In the genomic region with DNA sequence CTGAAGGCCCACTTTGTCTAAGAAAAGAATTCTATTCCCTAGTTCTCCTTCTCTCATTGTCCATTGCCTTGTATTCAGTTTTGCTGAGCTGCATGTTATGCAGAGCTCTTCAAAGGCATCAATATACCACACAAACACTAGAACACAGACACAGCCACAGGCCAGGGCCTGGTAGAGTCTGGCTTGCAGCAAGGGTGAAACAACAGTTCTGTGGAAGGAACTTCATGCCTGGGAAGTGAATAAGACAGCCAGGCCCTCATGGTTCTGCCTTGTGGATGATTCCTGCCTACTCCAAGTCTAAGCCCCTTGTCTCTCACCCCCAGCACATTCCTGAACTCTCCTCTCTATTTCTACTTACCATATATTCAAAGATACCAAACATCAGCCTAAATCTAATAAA, we compare ENCODE assay signal across 19 cellular contexts.
"Had no signal": no experiment of that assay in that cellular context is flagged by ENCODE, and none has a peak within 500 bp of the region (broad histone marks: within the 10 kb centered on the region; RNA-seq: fewer than 3 reads in every experiment).

No MANE protein-coding gene starts in this region.

- ATAC-seq: activated T-cell treated with anti-CD3 and anti-CD28 coated beads, Interleukin-2, amount 50 U/mL, for 72 hours; natural killer cell; stimulated activated naive CD8-positive, alpha-beta T cell treated with anti-CD3 and anti-CD28 coated beads, Interleukin-15, Interleukin-2, amounts not matched to agents 100 U/mL and 50 U/mL, for 24 hours; WTC11 had no signal

- H3K4me1 ChIP-seq: breast epithelium, prostate gland had no signal

- DNase-seq: activated CD4-positive, alpha-beta T cell treated with anti-CD3 and anti-CD28 coated beads, Interleukin-2, amount 50 U/mL, for 48 hours; activated effector memory CD4-positive, alpha-beta T cell treated with anti-CD3 and anti-CD28 coated beads, Interleukin-2, amount 50 U/mL, for 16 hours; activated naive CD4-positive, alpha-beta T cell treated with anti-CD3 and anti-CD28 coated beads, Interleukin-2, amount 10 ng/mL, durations not matched to agents 7 days and 5 days; activated T-cell treated with anti-CD3 and anti-CD28 coated beads, Interleukin-2, amount 50 U/mL, for 72 hours; aorta; cortex of kidney; foreskin melanocyte; hippocampal formation; left ventricle myocardium inferior; mammary epithelial cell; natural killer cell; ovary; stimulated activated CD4-positive, alpha-beta T cell treated with anti-CD3 and anti-CD28 coated beads, Interleukin-4, amount 100 ng/mL, for 4 hours; stimulated activated naive CD8-positive, alpha-beta T cell treated with anti-CD3 and anti-CD28 coated beads, Interleukin-15, Interleukin-2, amounts not matched to agents 100 U/mL and 50 U/mL, for 24 hours; T-helper 9 cell; thyroid gland had no signal

- H3K27me3 ChIP-seq: breast epithelium, ovary, thyroid gland had no signal

- H3K4me3 ChIP-seq: breast epithelium, left ventricle myocardium inferior, ovary, prostate gland, thyroid gland had no signal

- H3K9me3 ChIP-seq: breast epithelium, left ventricle myocardium inferior, ovary, prostate gland, thyroid gland had no signal

- H3K36me3 ChIP-seq: breast epithelium, ovary, prostate gland, thyroid gland had no signal

- H3K27ac ChIP-seq: breast epithelium, left ventricle myocardium inferior, ovary, prostate gland, thyroid gland had no signal
